Comparison of ENCODE assay signal across 18 cellular contexts in the genomic region with DNA sequence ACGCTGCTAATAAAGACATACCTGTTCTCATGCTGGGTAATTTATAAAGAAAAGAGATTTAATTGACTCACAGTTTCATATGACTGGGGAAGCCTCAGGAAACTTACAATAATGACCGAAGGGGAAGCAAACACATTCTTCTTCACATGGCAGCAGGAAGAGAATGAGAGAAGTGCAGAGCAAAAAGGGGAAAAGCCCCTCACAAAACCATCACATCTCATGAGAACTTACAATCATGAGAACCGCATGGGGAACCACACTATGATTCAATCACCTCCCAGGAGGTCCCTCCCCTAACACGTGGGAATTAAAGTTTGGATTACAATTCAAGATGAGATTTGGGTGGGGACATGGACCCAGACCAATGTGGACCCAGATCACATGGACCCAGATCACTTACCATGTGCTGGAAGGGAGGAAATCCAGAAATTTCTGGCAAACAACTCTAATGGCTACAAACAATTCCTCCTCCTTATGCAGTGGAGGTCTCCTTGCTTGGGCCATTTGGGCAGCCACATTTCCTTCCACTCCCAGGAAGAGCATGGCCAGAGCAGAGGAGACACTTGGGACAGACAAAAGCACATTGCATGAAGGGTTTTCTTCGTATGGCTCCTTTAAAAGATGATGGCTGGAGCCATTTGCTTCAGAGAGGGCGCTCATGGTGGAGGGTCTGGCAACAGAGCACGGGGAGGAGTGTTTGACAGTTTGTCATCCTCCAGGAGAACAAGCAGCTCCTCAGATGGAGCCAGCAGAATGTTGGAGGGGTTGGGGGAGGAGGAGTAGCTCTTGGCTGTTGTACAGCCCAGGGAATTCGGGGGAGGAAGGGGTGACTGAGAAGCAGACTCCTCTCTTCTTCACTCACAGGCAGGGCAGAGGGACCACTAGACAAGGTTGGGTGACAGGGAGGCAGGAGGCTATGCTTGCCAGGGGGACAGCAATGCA. TPM values are rescaled to one million over a fixed set of nuclear protein-coding genes. Genes with fewer than 3 reads are reported as not detected.
DNase-seq lines count a peak whose midpoint lies in the region; ATAC-seq and TF ChIP-seq lines count a peak whose summit lies in the region.
"Had no signal": no experiment of that assay in that cellular context is flagged by ENCODE, and none has a peak within 500 bp of the region (broad histone marks: within the 10 kb centered on the region; RNA-seq: fewer than 3 reads in every experiment).

No MANE protein-coding gene starts in this region.

- no CpG with 5 or more reads among the region's 8 CpGs for WGBS in H9 (ENCODE audit: extremely low coverage, insufficient read length, low lambda C conversion rate)

- no peak overlapping the region for H3K4me3 ChIP-seq in CD4-positive, CD25-positive, alpha-beta regulatory T cell (ENCODE audit: low read depth, low read length)
- no peak overlapping the region for H3K4me3 ChIP-seq in neural progenitor cell
- H3K4me3 ChIP-seq: coronary artery had no signal

- H3K23ac ChIP-seq in H9 (ENCODE audit: insufficient read length, low read depth, low read length), result no peak overlapping the region

- H3K4me2 ChIP-seq in H9 (ENCODE audit: insufficient read depth, insufficient read length, low read length), result no peak overlapping the region
- no peak overlapping the region for H3K4me2 ChIP-seq in neural progenitor cell
- H3K4me2 ChIP-seq: KMS-11 had no signal

- no peak for DNase-seq in CD4-positive, CD25-positive, alpha-beta regulatory T cell
- DNase-seq in H9, result no peak
- DNase-seq in neural progenitor cell (ENCODE audit: low spot score), result no peak
- no peak for DNase-seq in NCI-H128 (lab: John Stamatoyannopoulos, UW; ENCODE audit: unreplicated experiment)
- no peak for DNase-seq in HCEC 1CT
- DNase-seq: activated gamma-delta T cell treated with Interleukin-2 at 50 U/mL for 16 hours; BE2C; DMS153; left ventricle myocardium superior; NCI-H1092; NCI-H2107; NCI-H526 treated with DMSO at 0.1 percent for 48 hours; stimulated activated CD4-positive, alpha-beta T cell treated with anti-CD3 and anti-CD28 coated beads, Interleukin-15, amount 100 ng/mL, for 24 hours; substantia nigra had no signal

- H4K8ac ChIP-seq in H9 (replicated peaks; ENCODE audit: insufficient read length, low read depth, low read length), result no peak overlapping the region

- no peak overlapping the region for H2BK15ac ChIP-seq in H9 (ENCODE audit: low read depth, low read length)

- no peak overlapping the region for H2BK20ac ChIP-seq in H9 (ENCODE audit: low read depth, low read length, poor library complexity, severe bottlenecking)

- H3K27me3 ChIP-seq in CD4-positive, CD25-positive, alpha-beta regulatory T cell (ENCODE audit: control insufficient read depth, insufficient read depth, low read length), result no peaks in the 10 kb centered on the region
- no peaks in the 10 kb centered on the region for H3K27me3 ChIP-seq in H9 (ENCODE audit: insufficient read depth, low read length)
- peaks cover 38% of the 10 kb centered on the region for H3K27me3 ChIP-seq in neural progenitor cell
- H3K27me3 ChIP-seq: BE2C had no signal

- peaks cover 7 to 54% (median 15%) of the 10 kb centered on the region in 4 donors for H3K4me1 Mint-ChIP-seq in CD4-positive, CD25-positive, alpha-beta regulatory T cell
- H3K4me1 Mint-ChIP-seq in H9, result peaks cover 55 to 60% of the 10 kb centered on the region in 2 experiments
- peaks cover 57% of the 10 kb centered on the region for H3K4me1 Mint-ChIP-seq in dendritic cell treated with granulocyte-macrophage colony-stimulating factor and Interleukin-4, amounts not matched to agents 40 ng/mL and 50 ng/mL, for 4 days (ENCODE audit: low read depth)
- H3K4me1 Mint-ChIP-seq in neural progenitor cell, result peaks cover 34% of the 10 kb centered on the region

- no peak overlapping the region for H2BK5ac ChIP-seq in H9 (ENCODE audit: insufficient read length, low read length)

- H4K20me1 ChIP-seq in H9 (ENCODE audit: control insufficient read depth, insufficient read depth, insufficient read length) (no peaks in the 10 kb centered on the region), neural progenitor cell (ENCODE audit: low read depth) (no peaks in the 10 kb centered on the region)

- no peak overlapping the region; the same call in 1 of the 2 replicates for H3K14ac ChIP-seq in H9 (ENCODE audit: insufficient read depth, low read length)

- no peaks in the 10 kb centered on the region for H3K9me3 Mint-ChIP-seq in CD4-positive, CD25-positive, alpha-beta regulatory T cell
- H3K9me3 Mint-ChIP-seq in H9 (peaks cover 0 to 2% of the 10 kb centered on the region in 2 experiments; a peak in 3 of 5 replicates), neural progenitor cell (peaks cover 2% of the 10 kb centered on the region)
- peaks cover 16% of the 10 kb centered on the region for H3K9me3 Mint-ChIP-seq in dendritic cell treated with granulocyte-macrophage colony-stimulating factor and Interleukin-4, amounts not matched to agents 40 ng/mL and 50 ng/mL, for 4 days

- ATAC-seq in CD4-positive, CD25-positive, alpha-beta regulatory T cell (ENCODE audit: low read depth in 2 of 2), result no peak
- no peak for ATAC-seq in HG02678 (IDR thresholded peaks at IDR 0.05; ENCODE audit: unreplicated experiment)
- ATAC-seq: left ventricle myocardium superior had no signal

- H3K27ac ChIP-seq in CD4-positive, CD25-positive, alpha-beta regulatory T cell (ENCODE audit: insufficient read depth, low read length, poor library complexity, severe bottlenecking), result no peak overlapping the region
- H3K27ac ChIP-seq in H9 (ENCODE audit: insufficient read length, low read depth, low read length) (no peak overlapping the region), neural progenitor cell (no peak overlapping the region)
- H3K27ac ChIP-seq: coronary artery, KMS-11 had no signal

- H2AK5ac ChIP-seq in H9 (ENCODE audit: insufficient read length, low read length), result no peak overlapping the region

- TF ChIP-seq CTCF in H9 (conservative IDR thresholded peaks at IDR 0.05) (no peak), neural progenitor cell (IDR thresholded peaks at IDR 0.05) (no peak)

- H3K9ac ChIP-seq in H9 (ENCODE audit: extremely low read depth, insufficient read length, low read length) (no peak overlapping the region), neural progenitor cell (no peak overlapping the region)
- H3K9ac ChIP-seq: KMS-11 had no signal

- no peaks in the 10 kb centered on the region for H3K9me3 ChIP-seq in CD4-positive, CD25-positive, alpha-beta regulatory T cell (ENCODE audit: control insufficient read depth in 2 of 2, low read length in 2 of 2)
- H3K9me3 ChIP-seq in H9 (ENCODE audit: control insufficient read depth, low read depth, low read length) (no peaks in the 10 kb centered on the region), neural progenitor cell (ENCODE audit: low read depth) (no peaks in the 10 kb centered on the region)
- H3K9me3 ChIP-seq: BE2C had no signal

- H2BK12ac ChIP-seq in H9 (ENCODE audit: insufficient read length, low read depth, low read length), result no peak overlapping the region

- H3K56ac ChIP-seq in H9 (ENCODE audit: insufficient read length, low read depth, low read length), result no peak overlapping the region

- no peak overlapping the region for H2AFZ ChIP-seq in H9 (ENCODE audit: low read length)
- H2AFZ ChIP-seq in neural progenitor cell (replicated peaks), result no peak overlapping the region

- H3K23me2 ChIP-seq in H9 (ENCODE audit: insufficient read length, low read depth, low read length, poor library complexity, severe bottlenecking), result peaks cover 17% of the 10 kb centered on the region

- peaks cover 3% of the 10 kb centered on the region for H3K36me3 Mint-ChIP-seq in CD4-positive, CD25-positive, alpha-beta regulatory T cell
- peaks cover 3 to 12% (median 5%) of the 10 kb centered on the region in 3 experiments; a peak in 3 of 7 replicates for H3K36me3 Mint-ChIP-seq in H9 (ENCODE audit: insufficient read depth in 1 of 3, low read depth in 3 of 3)
- H3K36me3 Mint-ChIP-seq in dendritic cell treated with granulocyte-macrophage colony-stimulating factor and Interleukin-4, amounts not matched to agents 40 ng/mL and 50 ng/mL, for 4 days (ENCODE audit: low read depth), result peaks cover 5% of the 10 kb centered on the region
- H3K36me3 Mint-ChIP-seq in neural progenitor cell, result no peaks in the 10 kb centered on the region

- intact Hi-C loops in dendritic cell treated with granulocyte-macrophage colony-stimulating factor and Interleukin-4, amounts not matched to agents 40 ng/mL and 50 ng/mL, for 4 days (cut with micrococcal nuclease), result no loop called here

- H3K36me3 ChIP-seq in CD4-positive, CD25-positive, alpha-beta regulatory T cell (ENCODE audit: control insufficient read depth, insufficient read depth, low read length), result no peaks in the 10 kb centered on the region
- no peaks in the 10 kb centered on the region for H3K36me3 ChIP-seq in neural progenitor cell
- H3K36me3 ChIP-seq: BE2C had no signal

- peak overlapping the region; percentile 26 to 78 (median 34) for H3K27ac Mint-ChIP-seq in CD4-positive, CD25-positive, alpha-beta regulatory T cell
- H3K27ac Mint-ChIP-seq in H9, result peak overlapping the region in 2 of 3 experiments; percentile 2 to 34; a peak in 2 of 7 replicates
- H3K27ac Mint-ChIP-seq in dendritic cell treated with granulocyte-macrophage colony-stimulating factor and Interleukin-4, amounts not matched to agents 40 ng/mL and 50 ng/mL, for 4 days, result peak overlapping the region; percentile 33
- peak overlapping the region; percentile 80 for H3K27ac Mint-ChIP-seq in neural progenitor cell

- no peak overlapping the region for H2BK120ac ChIP-seq in H9 (ENCODE audit: low read depth, low read length, poor library complexity, severe bottlenecking)

- H3K4ac ChIP-seq in H9 (ENCODE audit: low read depth, low read length), result no peak overlapping the region

- no peaks in the 10 kb centered on the region for H3K79me2 ChIP-seq in H9 (ENCODE audit: insufficient read depth, low read length)
- no peaks in the 10 kb centered on the region for H3K79me2 ChIP-seq in neural progenitor cell (ENCODE audit: low read depth)

- no peak overlapping the region for H3T11ph ChIP-seq in H9 (ENCODE audit: low read length)

- H3K79me1 ChIP-seq in H9 (ENCODE audit: insufficient read depth, low read depth, low read length, poor library complexity, severe bottlenecking), result no peaks in the 10 kb centered on the region

- H3K27me3 Mint-ChIP-seq in CD4-positive, CD25-positive, alpha-beta regulatory T cell, result no peaks in the 10 kb centered on the region
- H3K27me3 Mint-ChIP-seq in H9 (ENCODE audit: low read depth) (peaks cover 2% of the 10 kb centered on the region; the same call in 1 of the 2 replicates), neural progenitor cell (ENCODE audit: insufficient read depth, low read depth) (peaks cover 17% of the 10 kb centered on the region)
- no peaks in the 10 kb centered on the region for H3K27me3 Mint-ChIP-seq in dendritic cell treated with granulocyte-macrophage colony-stimulating factor and Interleukin-4, amounts not matched to agents 40 ng/mL and 50 ng/mL, for 4 days

- H3K4me3 Mint-ChIP-seq in CD4-positive, CD25-positive, alpha-beta regulatory T cell, result peak overlapping the region; percentile 23 to 64 (median 32)
- H3K4me3 Mint-ChIP-seq in H9 (no peak overlapping the region), neural progenitor cell (no peak overlapping the region)
- no peak overlapping the region for H3K4me3 Mint-ChIP-seq in dendritic cell treated with granulocyte-macrophage colony-stimulating factor and Interleukin-4, amounts not matched to agents 40 ng/mL and 50 ng/mL, for 4 days

- H3K18ac ChIP-seq in H9 (ENCODE audit: insufficient read length, low read depth, low read length), result no peak overlapping the region

- no peak overlapping the region for H4K5ac ChIP-seq in H9 (ENCODE audit: insufficient read length, low read depth, low read length)

- peaks cover 34% of the 10 kb centered on the region for H3K4me1 ChIP-seq in CD4-positive, CD25-positive, alpha-beta regulatory T cell (ENCODE audit: control insufficient read depth, insufficient read depth, low read length, poor library complexity, severe bottlenecking)
- H3K4me1 ChIP-seq in H9 (ENCODE audit: insufficient read depth, low read length) (peaks cover 10% of the 10 kb centered on the region; the same call in 1 of the 2 replicates), neural progenitor cell (peaks cover 21% of the 10 kb centered on the region)
- H3K4me1 ChIP-seq: BE2C had no signal

- H4K91ac ChIP-seq in H9 (ENCODE audit: insufficient read length, low read depth, low read length), result no peak overlapping the region

- H3F3A ChIP-seq in neural progenitor cell (ENCODE audit: low read depth), result peaks cover 10% of the 10 kb centered on the region

RNA-seq across cellular contexts. Expression of a gene that starts 30.4 kb away (rescaled TPM):
- total RNA-seq in CD4-positive, CD25-positive, alpha-beta regulatory T cell, result 48.1 TPM
- polyA plus RNA-seq in CD4-positive, CD25-positive, alpha-beta regulatory T cell, result 10 to 100 TPM; 29.1 to 46.2 (median 37.1) TPM
- 382 and 390 TPM in 2 replicates for total RNA-seq in H9 (2021)
- total RNA-seq in neural progenitor cell (ENCODE audit: low replicate concordance), result 0.59 and 0.94 TPM in 2 replicates

RNA-seq across cellular contexts. Expression of a gene that starts 31.0 kb away (rescaled TPM):
- total RNA-seq in CD4-positive, CD25-positive, alpha-beta regulatory T cell, result 38.1 TPM
- polyA plus RNA-seq in CD4-positive, CD25-positive, alpha-beta regulatory T cell, result 100 to 1,000 TPM; 100 to 116 (median 109) TPM
- total RNA-seq in H9 (2021), result 18.4 and 20.5 TPM in 2 replicates
- 9.4 and 14.5 TPM in 2 replicates for total RNA-seq in neural progenitor cell (ENCODE audit: low replicate concordance)

Comparison
In these comparisons a context has a peak if more than half of its experiments do, and no peak if none do; other contexts are left out.
1. H3K27ac Mint-ChIP-seq: peak in every context shown above with its lines; median percentile 80 in neural progenitor cell; 34 in CD4-positive, CD25-positive, alpha-beta regulatory T cell; 33 in dendritic cell treated with granulocyte-macrophage colony-stimulating factor and Interleukin-4, amounts not matched to agents 40 ng/mL and 50 ng/mL, for 4 days; 18 in H9.
2. H3K4me3 Mint-ChIP-seq: peak in CD4-positive, CD25-positive, alpha-beta regulatory T cell (4 of 4); none in H9 (0 of 2), dendritic cell treated with granulocyte-macrophage colony-stimulating factor and Interleukin-4, amounts not matched to agents 40 ng/mL and 50 ng/mL, for 4 days (single experiment) and neural progenitor cell (single experiment).
3. RNA of a gene that starts 30.4 kb away (total RNA-seq): 382 to 390 TPM in H9 and 48.1 TPM in CD4-positive, CD25-positive, alpha-beta regulatory T cell (single experiment); 0.59 to 0.94 TPM in neural progenitor cell; every median in the first group is over 10 times any median in the second.